In genomic region chr22:21710156-21710555, GRCh38 we compare ENCODE assay signal across 1 cellular context.
TF ChIP-seq lines count a peak whose summit lies in the region.

No MANE protein-coding gene starts in this region.

TF ChIP-seq in IMR-90, 13 proteins besides CTCF, POLR2A, EP300 and RAD21 (continued from another document):
- TF ChIP-seq MAZ (IDR thresholded peaks at IDR 0.05; ENCODE audit: borderline replicate concordance, low read depth, low read length): no peak
TF ChIP-seq in IMR-90: peak in this region for 0.
